ENCODE assay signal across 8 cellular contexts in genomic region chr15:40859206-40859851, GRCh38. TPM values are rescaled to one million over a fixed set of nuclear protein-coding genes. Genes with fewer than 3 reads are reported as not detected.
DNase-seq lines count a peak whose midpoint lies in the region; ATAC-seq and TF ChIP-seq lines count a peak whose summit lies in the region.

No MANE protein-coding gene starts in this region.

- intact Hi-C loops in CD4-positive, alpha-beta T cell (cut with DNase I, micrococcal nuclease): loop anchor here in 1 of 2 experiments (1.0 to 2.0 kb wide), 2 partner anchors 35 to 325 kb away; partner anchors contain the start of gene VPS18
- intact Hi-C loops in left colon (cut with DNase I, micrococcal nuclease): loop anchor here in 1 of 2 donors (5.0 kb wide), 1 partner anchor 33 kb away; the partner anchor contains the start of gene VPS18

- H3K9me3 ChIP-seq in CD4-positive, alpha-beta T cell (ENCODE audit: control insufficient read depth, low read length): no peaks in the 10 kb centered on the region

- peak; percentile 83 for TF ChIP-seq CTCF in CD4-positive, alpha-beta T cell (IDR thresholded peaks at IDR 0.05)
- TF ChIP-seq CTCF in cardiac fibroblast (IDR thresholded peaks at IDR 0.05; ENCODE audit: low read depth, low read length): peak; percentile 93

- no peak overlapping the region for H3K4me3 ChIP-seq in cardiac fibroblast (replicated peaks in 1 of 2; ENCODE audit: low read depth in 2 of 2, low read length in 2 of 2)

- H3K27ac Mint-ChIP-seq in CD4-positive, alpha-beta T cell: no peak overlapping the region

- no peaks in the 10 kb centered on the region for H3K27me3 ChIP-seq in CD4-positive, alpha-beta T cell (ENCODE audit: control insufficient read depth, insufficient read depth, low read length)

- POLR2A ChIA-PET in CD4-positive, alpha-beta T cell (lab: Charles Lee): interaction anchor here (0.7 to 3.3 kb wide), 5 partner anchors 14 to 44 kb away, joined by 4 to 55 read pairs (median 6); partner anchors contain the start of genes SPINT1 and VPS18

- no peaks in the 10 kb centered on the region for H3K36me3 Mint-ChIP-seq in CD4-positive, alpha-beta T cell (ENCODE audit: low read depth)

- peak; percentile 71 to 84 (median 77) for DNase-seq in CD4-positive, alpha-beta T cell
- DNase-seq in NCI-H2196 treated with DMSO at 0.1 percent for 48 hours (lab: John Stamatoyannopoulos, UW; ENCODE audit: unreplicated experiment) (peak; percentile 25), cardiac fibroblast (ENCODE audit: low read depth in 2 of 2) (peak; percentile 83 to 85), left colon (peak; percentile 87 to 93)
- peak; percentile 52 to 70 (median 65) for DNase-seq in activated CD4-positive, CD25-positive, alpha-beta regulatory T cell (lab: John Stamatoyannopoulos, UW)
- peak; percentile 90 to 91 for DNase-seq in stimulated activated CD4-positive, alpha-beta T cell treated with anti-CD3 and anti-CD28 coated beads, Interleukin-2, amount 100 ng/mL, for 48 hours

- H3K4me3 Mint-ChIP-seq in CD4-positive, alpha-beta T cell: no peak overlapping the region

- no peak overlapping the region for H3K27ac ChIP-seq in CD4-positive, alpha-beta T cell (ENCODE audit: low read depth, low read length)

- no peaks in the 10 kb centered on the region for H3K9me3 Mint-ChIP-seq in CD4-positive, alpha-beta T cell

- ATAC-seq in CD4-positive, alpha-beta T cell (ENCODE audit: poor library complexity): peak; percentile 79
- ATAC-seq in GM21825 (IDR thresholded peaks at IDR 0.05; ENCODE audit: unreplicated experiment) (peak; percentile 57), left colon (peak; percentile 56), GM18870 (IDR thresholded peaks at IDR 0.05; ENCODE audit: unreplicated experiment) (no peak)

- peaks cover 14% of the 10 kb centered on the region for H3K4me1 Mint-ChIP-seq in CD4-positive, alpha-beta T cell (ENCODE audit: low read depth)

- H3K27me3 Mint-ChIP-seq in CD4-positive, alpha-beta T cell: no peaks in the 10 kb centered on the region

- CTCF ChIA-PET in CD4-positive, alpha-beta T cell (lab: Charles Lee): interaction anchor here (0.7 to 6.1 kb wide), 21 partner anchors 9 to 326 kb away, joined by 3 to 135 read pairs (median 5); partner anchors contain the start of genes CHAC1, DNAJC17, RHOV and VPS18

RNA-seq across cellular contexts. Expression of gene RHOV, which starts 14.7 kb away (rescaled TPM):
- total RNA-seq in CD4-positive, alpha-beta T cell: under 1 TPM; 0.36 TPM
- total RNA-seq in left colon: 1 to 10 TPM; 3.7 to 8.9 TPM

RNA-seq across cellular contexts. Expression of gene SPINT1, which starts 15.5 kb away (rescaled TPM):
- 1 to 10 TPM; 1.0 to 1.6 TPM for total RNA-seq in CD4-positive, alpha-beta T cell
- total RNA-seq in left colon: 100 to 1,000 TPM; 392 to 417 TPM

RNA-seq across cellular contexts. Expression of gene PPP1R14D, which starts 30.8 kb away (rescaled TPM):
- total RNA-seq in CD4-positive, alpha-beta T cell: not detected
- total RNA-seq in left colon: 100 to 1,000 TPM; 153 to 171 TPM

RNA-seq across cellular contexts. Expression of gene VPS18, which starts 34.9 kb away (rescaled TPM):
- 10 to 100 TPM; 20.8 to 21.7 TPM for total RNA-seq in CD4-positive, alpha-beta T cell
- 10 to 100 TPM; 20.8 to 20.9 TPM for total RNA-seq in left colon

RNA-seq across cellular contexts. Expression of gene DNAJC17, which starts 52.1 kb away (rescaled TPM):
- 10 to 100 TPM; 14.4 to 17.9 TPM for total RNA-seq in CD4-positive, alpha-beta T cell
- total RNA-seq in left colon: 10 to 100 TPM; 32.8 to 36.9 TPM

Comparison
In these comparisons a context has a peak if more than half of its experiments do, and no peak if none do; other contexts are left out.
1. DNase-seq: peak in every context shown above with its lines; median percentile 90 in stimulated activated CD4-positive, alpha-beta T cell treated with anti-CD3 and anti-CD28 coated beads, Interleukin-2, amount 100 ng/mL, for 48 hours; 90 in left colon; 84 in cardiac fibroblast; 77 in CD4-positive, alpha-beta T cell; 65 in activated CD4-positive, CD25-positive, alpha-beta regulatory T cell; 25 in NCI-H2196 treated with DMSO at 0.1 percent for 48 hours.
2. RNA of gene SPINT1, which starts 15.5 kb away (total RNA-seq): 392 to 417 TPM in left colon; 1.0 to 1.6 TPM in CD4-positive, alpha-beta T cell; every median in the first group is over 100 times any median in the second.
3. RNA of gene PPP1R14D, which starts 30.8 kb away (total RNA-seq): 153 to 171 TPM in left colon; not detected in CD4-positive, alpha-beta T cell; every median in the first group is over 100 times any median in the second.